ENCODE assay signal across 1 cellular context in the genomic region with DNA sequence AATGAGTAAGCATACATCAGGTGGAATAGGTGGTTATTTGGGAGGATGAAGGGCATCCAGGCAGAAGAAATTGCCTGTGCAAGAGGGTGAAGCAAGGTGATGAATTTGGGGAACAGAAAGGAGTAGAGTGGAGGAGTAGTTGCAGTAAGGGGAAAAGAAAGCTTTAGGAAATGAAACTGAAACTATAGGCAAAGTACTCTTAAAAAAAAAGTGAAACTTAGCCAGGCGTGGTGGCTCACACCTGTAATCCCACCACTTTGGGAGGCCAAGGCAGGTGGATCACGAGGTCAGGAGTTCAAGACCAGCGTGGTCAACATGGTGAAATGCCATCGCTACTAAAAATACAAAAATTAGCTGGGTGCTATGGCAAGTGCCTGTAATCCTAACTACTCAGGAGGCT.
TF ChIP-seq lines count a peak whose summit lies in the region.

No MANE protein-coding gene starts in this region.

TF ChIP-seq in IMR-90, 13 proteins besides CTCF, POLR2A, EP300 and RAD21 (continued from another document):
- no peak for TF ChIP-seq RFX5 (IDR thresholded peaks at IDR 0.05; ENCODE audit: low read depth, low read length)
